11 cellular contexts compared by ENCODE assay signal in genomic region chr20:53657289-53657678, GRCh38.
A peak's percentile ranks its signal among the peaks of the same experiment; 100 is the strongest.
DNase-seq lines count a peak whose midpoint lies in the region; ATAC-seq lines count a peak whose summit lies in the region.
"Had no signal": no experiment of that assay in that cellular context is flagged by ENCODE, and none has a peak within 500 bp of the region (broad histone marks: within the 10 kb centered on the region; RNA-seq: fewer than 3 reads in every experiment).

No MANE protein-coding gene starts in this region.

- CTCF ChIA-PET in activated CD4-positive, alpha-beta memory T cell treated with anti-CD3 and anti-CD28 coated beads, Interleukin-2, amount 10 ng/mL, durations not matched to agents 7 days and 5 days (lab: Charles Lee), result interaction anchor here (0.6 to 1.7 kb wide), 2 partner anchors 47 to 71 kb away, joined by 3 to 4 read pairs; no protein-coding TSS in a partner anchor

- H3K27me3 ChIP-seq in effector memory CD4-positive, alpha-beta T cell (replicated peaks; ENCODE audit: control insufficient read depth, insufficient read depth, low read length, poor library complexity, severe bottlenecking), result no peaks in the 10 kb centered on the region

- H3K4me3 Mint-ChIP-seq in stimulated activated naive CD8-positive, alpha-beta T cell treated with anti-CD3 and anti-CD28 coated beads, Interleukin-15, Interleukin-2, amounts not matched to agents 100 ng/mL and 50 ng/mL, for 24 hours, result peak overlapping the region; percentile 52
- peak overlapping the region; percentile 17 for H3K4me3 Mint-ChIP-seq in activated CD4-positive, alpha-beta memory T cell treated with anti-CD3 and anti-CD28 coated beads, Interleukin-2, amount 10 ng/mL, durations not matched to agents 7 days and 5 days
- peak overlapping the region; percentile 63 for H3K4me3 Mint-ChIP-seq in memory B cell

- POLR2A ChIA-PET in activated CD4-positive, alpha-beta memory T cell treated with anti-CD3 and anti-CD28 coated beads, Interleukin-2, amount 10 ng/mL, durations not matched to agents 7 days and 5 days (lab: Charles Lee), result interaction anchor here (0.7 to 2.1 kb wide), 4 partner anchors 12 to 63 kb away, joined by 3 to 9 read pairs (median 6); no protein-coding TSS in a partner anchor

- H3K4me1 ChIP-seq in effector memory CD4-positive, alpha-beta T cell (ENCODE audit: control insufficient read depth, insufficient read depth, low read length, poor library complexity, severe bottlenecking), result peaks cover 26% of the 10 kb centered on the region

- no peak overlapping the region for H3K27ac ChIP-seq in effector memory CD4-positive, alpha-beta T cell (ENCODE audit: insufficient read depth, low read length, poor library complexity, severe bottlenecking)

- H3K9me3 Mint-ChIP-seq in stimulated activated naive CD8-positive, alpha-beta T cell treated with anti-CD3 and anti-CD28 coated beads, Interleukin-15, Interleukin-2, amounts not matched to agents 100 ng/mL and 50 ng/mL, for 24 hours, result no peaks in the 10 kb centered on the region
- no peaks in the 10 kb centered on the region for H3K9me3 Mint-ChIP-seq in activated CD4-positive, alpha-beta memory T cell treated with anti-CD3 and anti-CD28 coated beads, Interleukin-2, amount 10 ng/mL, durations not matched to agents 7 days and 5 days
- no peaks in the 10 kb centered on the region for H3K9me3 Mint-ChIP-seq in memory B cell

- no peaks in the 10 kb centered on the region for H3K9me3 ChIP-seq in effector memory CD4-positive, alpha-beta T cell (ENCODE audit: control insufficient read depth, low read length)

- H3K4me3 ChIP-seq in effector memory CD4-positive, alpha-beta T cell (ENCODE audit: insufficient read depth, low read depth, low read length, poor library complexity, severe bottlenecking), result no peak overlapping the region

- no peaks in the 10 kb centered on the region for H3K36me3 ChIP-seq in effector memory CD4-positive, alpha-beta T cell (ENCODE audit: control insufficient read depth, insufficient read depth, low read length)

- no peaks in the 10 kb centered on the region for H3K27me3 Mint-ChIP-seq in stimulated activated naive CD8-positive, alpha-beta T cell treated with anti-CD3 and anti-CD28 coated beads, Interleukin-15, Interleukin-2, amounts not matched to agents 100 ng/mL and 50 ng/mL, for 24 hours
- no peaks in the 10 kb centered on the region for H3K27me3 Mint-ChIP-seq in activated CD4-positive, alpha-beta memory T cell treated with anti-CD3 and anti-CD28 coated beads, Interleukin-2, amount 10 ng/mL, durations not matched to agents 7 days and 5 days
- no peaks in the 10 kb centered on the region for H3K27me3 Mint-ChIP-seq in memory B cell
- H3K27me3 Mint-ChIP-seq: progenitor cell of endocrine pancreas had no signal

- peaks cover 84% of the 10 kb centered on the region for H3K4me1 Mint-ChIP-seq in stimulated activated naive CD8-positive, alpha-beta T cell treated with anti-CD3 and anti-CD28 coated beads, Interleukin-15, Interleukin-2, amounts not matched to agents 100 ng/mL and 50 ng/mL, for 24 hours (ENCODE audit: low read depth)
- H3K4me1 Mint-ChIP-seq in activated CD4-positive, alpha-beta memory T cell treated with anti-CD3 and anti-CD28 coated beads, Interleukin-2, amount 10 ng/mL, durations not matched to agents 7 days and 5 days, result peaks cover 70% of the 10 kb centered on the region
- peaks cover 46% of the 10 kb centered on the region for H3K4me1 Mint-ChIP-seq in memory B cell

- no peak for DNase-seq in stimulated activated naive CD8-positive, alpha-beta T cell treated with anti-CD3 and anti-CD28 coated beads, Interleukin-15, Interleukin-2, amounts not matched to agents 100 U/mL and 50 U/mL, for 24 hours
- DNase-seq in activated CD4-positive, alpha-beta memory T cell treated with anti-CD3 and anti-CD28 coated beads, Interleukin-2, amount 10 ng/mL, durations not matched to agents 7 days and 5 days, result no peak
- DNase-seq in memory B cell (ENCODE audit: low spot score in 2 of 2), result no peak
- DNase-seq in HUDEP-2 (lab: John Stamatoyannopoulos, UW; ENCODE audit: unreplicated experiment in 76 of 76), result no peak
- no peak for DNase-seq in effector memory CD4-positive, alpha-beta T cell
- DNase-seq in NCI-H187 treated with DMSO at 0.1 percent for 48 hours (lab: John Stamatoyannopoulos, UW), result no peak
- DNase-seq: aorta, NCI-H1930 had no signal

- H3K27ac Mint-ChIP-seq in stimulated activated naive CD8-positive, alpha-beta T cell treated with anti-CD3 and anti-CD28 coated beads, Interleukin-15, Interleukin-2, amounts not matched to agents 100 ng/mL and 50 ng/mL, for 24 hours, result peak overlapping the region; percentile 88
- H3K27ac Mint-ChIP-seq in activated CD4-positive, alpha-beta memory T cell treated with anti-CD3 and anti-CD28 coated beads, Interleukin-2, amount 10 ng/mL, durations not matched to agents 7 days and 5 days, result no peak overlapping the region
- H3K27ac Mint-ChIP-seq in memory B cell, result peak overlapping the region; percentile 84

- no peaks in the 10 kb centered on the region for H3K36me3 Mint-ChIP-seq in stimulated activated naive CD8-positive, alpha-beta T cell treated with anti-CD3 and anti-CD28 coated beads, Interleukin-15, Interleukin-2, amounts not matched to agents 100 ng/mL and 50 ng/mL, for 24 hours (ENCODE audit: low read depth)
- H3K36me3 Mint-ChIP-seq in activated CD4-positive, alpha-beta memory T cell treated with anti-CD3 and anti-CD28 coated beads, Interleukin-2, amount 10 ng/mL, durations not matched to agents 7 days and 5 days (ENCODE audit: low read depth), result no peaks in the 10 kb centered on the region
- H3K36me3 Mint-ChIP-seq in memory B cell, result no peaks in the 10 kb centered on the region

- no peak for ATAC-seq in stimulated activated naive CD8-positive, alpha-beta T cell treated with anti-CD3 and anti-CD28 coated beads, Interleukin-15, Interleukin-2, amounts not matched to agents 100 U/mL and 50 U/mL, for 24 hours
- ATAC-seq in memory B cell (ENCODE audit: low read depth) (peak; percentile 25), GM19023 (IDR thresholded peaks at IDR 0.05; ENCODE audit: unreplicated experiment) (no peak)
